16 cellular contexts compared by ENCODE assay signal in genomic region chr11:122267602-122268001, GRCh38.
A peak's percentile ranks its signal among the peaks of the same experiment; 100 is the strongest.
DNase-seq lines count a peak whose midpoint lies in the region; ATAC-seq and TF ChIP-seq lines count a peak whose summit lies in the region.
"Had no signal": no experiment of that assay in that cellular context is flagged by ENCODE, and none has a peak within 500 bp of the region (broad histone marks: within the 10 kb centered on the region; RNA-seq: fewer than 3 reads in every experiment).

No MANE protein-coding gene starts in this region.

- DNase-seq in ELF-1 (ENCODE audit: low read depth, low spot score) = peak; percentile 72
- peak; percentile 98 for DNase-seq in NCI-H226
- DNase-seq in dedifferentiated amniotic fluid mesenchymal stem cell (ENCODE audit: extremely low spot score) = peak; percentile 34
- DNase-seq in naive thymus-derived CD4-positive, alpha-beta T cell = no peak
- no peak for DNase-seq in SIG-M5 (lab: John Stamatoyannopoulos, UW)
- no peak for DNase-seq in body of pancreas
- no peak for DNase-seq in NCI-H1436 treated with DMSO at 0.1 percent for 48 hours (lab: John Stamatoyannopoulos, UW)
- no peak for DNase-seq in central memory CD4-positive, alpha-beta T cell
- DNase-seq: DMS 273 treated with DMSO at 0.1 percent for 48 hours; NCI-H2029 treated with DMSO at 0.1 percent for 48 hours; Peyer's patch; stimulated activated CD4-positive, alpha-beta T cell treated with anti-CD3 and anti-CD28 coated beads, Interleukin-4, amount 100 ng/mL, for 1 hour had no signal

- no peak overlapping the region for H3K27ac Mint-ChIP-seq in naive thymus-derived CD4-positive, alpha-beta T cell
- H3K27ac Mint-ChIP-seq: stimulated activated naive CD8-positive, alpha-beta T cell treated with anti-CD3 and anti-CD28 coated beads, Interleukin-15, Interleukin-2, amounts not matched to agents 100 ng/mL and 50 ng/mL, for 24 hours had no signal

- peaks cover 4 to 25% (median 14%) of the 10 kb centered on the region in 5 donors for H3K27me3 Mint-ChIP-seq in naive thymus-derived CD4-positive, alpha-beta T cell

- 91 to 93% methylated on average over 2 of the region's 2 CpGs for WGBS in body of pancreas, 2 donors

- H3K4me1 Mint-ChIP-seq in naive thymus-derived CD4-positive, alpha-beta T cell = no peaks in the 10 kb centered on the region

- no peaks in the 10 kb centered on the region for H3K36me3 Mint-ChIP-seq in naive thymus-derived CD4-positive, alpha-beta T cell

- H3K4me3 Mint-ChIP-seq in naive thymus-derived CD4-positive, alpha-beta T cell = no peak overlapping the region
- H3K4me3 Mint-ChIP-seq: stimulated activated naive CD8-positive, alpha-beta T cell treated with anti-CD3 and anti-CD28 coated beads, Interleukin-15, Interleukin-2, amounts not matched to agents 100 ng/mL and 50 ng/mL, for 24 hours had no signal

- POLR2A ChIA-PET in naive thymus-derived CD4-positive, alpha-beta T cell (lab: Charles Lee) = no interaction called here

- TF ChIP-seq CTCF in body of pancreas (IDR thresholded peaks at IDR 0.05) = no peak

- ATAC-seq in naive thymus-derived CD4-positive, alpha-beta T cell = peak; percentile 46
- ATAC-seq in body of pancreas = no peak

- CTCF ChIA-PET in naive thymus-derived CD4-positive, alpha-beta T cell (lab: Charles Lee) = no interaction called here

- no peak overlapping the region for H3K27ac ChIP-seq in naive thymus-derived CD4-positive, alpha-beta T cell (ENCODE audit: low read depth, low read length)
- H3K27ac ChIP-seq in body of pancreas = no peak overlapping the region
- H3K27ac ChIP-seq: ascending aorta, esophagus muscularis mucosa, Peyer's patch, VCaP had no signal

- H3K9me3 ChIP-seq in naive thymus-derived CD4-positive, alpha-beta T cell (ENCODE audit: control insufficient read depth in 2 of 3, low read length in 3 of 3) = no peaks in the 10 kb centered on the region
- H3K9me3 ChIP-seq in body of pancreas = no peaks in the 10 kb centered on the region
- H3K9me3 ChIP-seq: ascending aorta, esophagus muscularis mucosa, Peyer's patch had no signal

- H3K4me1 ChIP-seq in naive thymus-derived CD4-positive, alpha-beta T cell (ENCODE audit: control insufficient read depth in 2 of 2, insufficient read depth in 2 of 2, low read length in 2 of 2) = no peaks in the 10 kb centered on the region
- H3K4me1 ChIP-seq in body of pancreas = peaks cover 25% of the 10 kb centered on the region
- H3K4me1 ChIP-seq: esophagus muscularis mucosa, Peyer's patch had no signal

- H3K9me3 Mint-ChIP-seq in naive thymus-derived CD4-positive, alpha-beta T cell = peaks cover 0 to 4% (median 0%) of the 10 kb centered on the region in 11 donors
- H3K9me3 Mint-ChIP-seq: stimulated activated naive CD8-positive, alpha-beta T cell treated with anti-CD3 and anti-CD28 coated beads, Interleukin-15, Interleukin-2, amounts not matched to agents 100 ng/mL and 50 ng/mL, for 24 hours had no signal

- intact Hi-C loops in naive thymus-derived CD4-positive, alpha-beta T cell (cut with micrococcal nuclease) = no loop called here
- intact Hi-C loops in body of pancreas (cut with DNase I) = no loop called here

- TF ChIP-seq POLR2A in body of pancreas (IDR thresholded peaks at IDR 0.05) = no peak

- H3K36me3 ChIP-seq in naive thymus-derived CD4-positive, alpha-beta T cell (ENCODE audit: control insufficient read depth in 2 of 3, insufficient read depth in 3 of 3, low read length in 3 of 3) = no peaks in the 10 kb centered on the region
- H3K36me3 ChIP-seq in body of pancreas (replicated peaks in 1 of 2; ENCODE audit: insufficient read depth in 1 of 2, low read depth in 2 of 2) = no peaks in the 10 kb centered on the region
- H3K36me3 ChIP-seq: esophagus muscularis mucosa, Peyer's patch had no signal

- no peak overlapping the region for H3K4me3 ChIP-seq in naive thymus-derived CD4-positive, alpha-beta T cell (ENCODE audit: low read length)
- H3K4me3 ChIP-seq in body of pancreas = no peak overlapping the region
- H3K4me3 ChIP-seq: ascending aorta, esophagus muscularis mucosa, Peyer's patch had no signal

- no peaks in the 10 kb centered on the region for H3K27me3 ChIP-seq in naive thymus-derived CD4-positive, alpha-beta T cell (ENCODE audit: control insufficient read depth in 2 of 2, insufficient read depth in 2 of 2, low read length in 2 of 2)
- H3K27me3 ChIP-seq in body of pancreas = no peaks in the 10 kb centered on the region
- H3K27me3 ChIP-seq: ascending aorta, esophagus muscularis mucosa, Peyer's patch had no signal

Comparison
In these comparisons a context has a peak if more than half of its experiments do, and no peak if none do; other contexts are left out.
1. DNase-seq: peak in ELF-1 (single experiment), NCI-H226 (single experiment) and dedifferentiated amniotic fluid mesenchymal stem cell (single experiment); none in naive thymus-derived CD4-positive, alpha-beta T cell (0 of 9), SIG-M5 (single experiment), body of pancreas (0 of 4), NCI-H1436 treated with DMSO at 0.1 percent for 48 hours (single experiment) and central memory CD4-positive, alpha-beta T cell (single experiment).